Comparison of ENCODE assay signal across 8 cellular contexts in genomic region chr12:132144115-132145071, GRCh38. TPM values are rescaled to one million over a fixed set of nuclear protein-coding genes. Genes with fewer than 3 reads are reported as not detected.
DNase-seq lines count a peak whose midpoint lies in the region; ATAC-seq and TF ChIP-seq lines count a peak whose summit lies in the region.

TSS of gene DDX51 (minus strand) at chr12:132144319. CDS start at chr12:132144296, 23 bp downstream.
TSS of gene NOC4L (plus strand) at chr12:132144457. CDS start at chr12:132144489, 32 bp downstream.

- TF ChIP-seq CTCF in chondrocyte (IDR thresholded peaks at IDR 0.05) = peak; percentile 1

- peak within 1 kb of the TSS; percentile 91 for H3K27ac Mint-ChIP-seq in chondrocyte (ENCODE audit: unreplicated experiment)

- peaks cover 5% of the 10 kb centered on the region for H3K36me3 Mint-ChIP-seq in chondrocyte (ENCODE audit: low read depth)

- H3K4me1 Mint-ChIP-seq in chondrocyte (ENCODE audit: low read depth) = peaks cover 28% of the 10 kb centered on the region

- ATAC-seq in GM19043 (IDR thresholded peaks at IDR 0.05; ENCODE audit: low read depth, unreplicated experiment) = peak; percentile 87
- peak; percentile 86 for ATAC-seq in HG03354 (IDR thresholded peaks at IDR 0.05; ENCODE audit: poor library complexity, severe bottlenecking, unreplicated experiment)

- DNase-seq in Ammon's horn (ENCODE audit: low spot score) (peak; percentile 95), NCI-H446 treated with DMSO at 0.1 percent for 48 hours (lab: John Stamatoyannopoulos, UW) (peak; percentile 74), chondrocyte (ENCODE audit: low spot score) (peak; percentile 97), kidney glomerular epithelial cell (lab: John Stamatoyannopoulos, UW) (peak; percentile 86)
- DNase-seq in activated CD4-positive, alpha-beta T cell treated with anti-CD3 and anti-CD28 coated beads for 1 hour = peak; percentile 95
- peak; percentile 89 to 92 for DNase-seq in stimulated activated CD4-positive, alpha-beta T cell treated with anti-CD3 and anti-CD28 coated beads, Interleukin-15, amount 100 ng/mL, for 48 hours (ENCODE audit: low read depth in 2 of 2)

- no peaks in the 10 kb centered on the region for H3K9me3 Mint-ChIP-seq in chondrocyte (ENCODE audit: low read depth)

- H3K27me3 Mint-ChIP-seq in chondrocyte (ENCODE audit: low read depth) = no peaks in the 10 kb centered on the region

- H3K4me3 Mint-ChIP-seq in chondrocyte (ENCODE audit: unreplicated experiment) = peak within 1 kb of the TSS; percentile 79

RNA-seq across cellular contexts. Expression of gene DDX51, which starts in this region (rescaled TPM):
- total RNA-seq in chondrocyte = 7.9 to 10.1 TPM (median 9.6 TPM) in 3 replicates

RNA-seq across cellular contexts. Expression of gene NOC4L, which starts in this region (rescaled TPM):
- 14.4 to 16.0 TPM (median 14.7 TPM) in 3 replicates for total RNA-seq in chondrocyte

Comparison
In these comparisons a context has a peak if more than half of its experiments do, and no peak if none do; other contexts are left out.
1. Peak in every context shown above with its lines: DNase-seq and ATAC-seq.